16 cellular contexts compared by ENCODE assay signal in genomic region chr1:234869182-234870019, GRCh38.
DNase-seq lines count a peak whose midpoint lies in the region; ATAC-seq and TF ChIP-seq lines count a peak whose summit lies in the region.
"Had no signal": no experiment of that assay in that cellular context is flagged by ENCODE, and none has a peak within 500 bp of the region (broad histone marks: within the 10 kb centered on the region; RNA-seq: fewer than 3 reads in every experiment).

No MANE protein-coding gene starts in this region.

- peaks cover 15% of the 10 kb centered on the region for H3K4me1 Mint-ChIP-seq in activated naive CD8-positive, alpha-beta T cell treated with anti-CD3 and anti-CD28 coated beads, Interleukin-2, amount 10 ng/mL, durations not matched to agents 7 days and 5 days
- H3K4me1 Mint-ChIP-seq in activated naive CD8-positive, alpha-beta T cell treated with anti-CD3 and anti-CD28 coated beads, Interleukin-2, amount 50 U/mL, for 24 hours = peaks cover 40% of the 10 kb centered on the region
- H3K4me1 Mint-ChIP-seq in glutamatergic neuron (ENCODE audit: low read depth, unreplicated experiment) (peaks cover 39% of the 10 kb centered on the region), T-cell (peaks cover under 1 to 13% (median 6%) of the 10 kb centered on the region in 3 donors)
- peaks cover 10% of the 10 kb centered on the region for H3K4me1 Mint-ChIP-seq in stimulated activated memory B cell treated with anti-CD40 and anti-IgM and Interleukin-4, amounts not matched to agents 10 μg/mL and 1 μg/mL and 100 μg/mL, for 72 hours

- no peak for ATAC-seq in activated naive CD8-positive, alpha-beta T cell treated with anti-CD3 and anti-CD28 coated beads, Interleukin-2, amount 10 ng/mL, durations not matched to agents 7 days and 5 days (ENCODE audit: low read depth)
- ATAC-seq in activated naive CD8-positive, alpha-beta T cell treated with anti-CD3 and anti-CD28 coated beads, Interleukin-2, amount 50 U/mL, for 24 hours = no peak
- no peak for ATAC-seq in stimulated activated memory B cell treated with anti-CD40 and anti-IgM and Interleukin-4, amounts not matched to agents 10 μg/mL and 1 μg/mL and 100 μg/mL, for 72 hours
- ATAC-seq in GM19023 (IDR thresholded peaks at IDR 0.05; ENCODE audit: unreplicated experiment) = no peak
- no peak for ATAC-seq in T-cell (replicated peaks in 1 of 4)
- ATAC-seq: activated CD8-positive, alpha-beta T cell treated with anti-CD3 and anti-CD28 coated beads, Interleukin-2, amount 10 ng/mL, durations not matched to agents 7 days and 5 days; activated T-cell treated with anti-CD3 and anti-CD28 coated beads, Interleukin-2, amount 50 U/mL, for 72 hours; gastroesophageal sphincter had no signal

- TF ChIP-seq CTCF in glutamatergic neuron (IDR thresholded peaks at IDR 0.05; ENCODE audit: partially characterized antibody, unreplicated experiment) = no peak

- peak overlapping the region; percentile 2 for H3K27ac Mint-ChIP-seq in activated naive CD8-positive, alpha-beta T cell treated with anti-CD3 and anti-CD28 coated beads, Interleukin-2, amount 10 ng/mL, durations not matched to agents 7 days and 5 days
- no peak overlapping the region for H3K27ac Mint-ChIP-seq in activated naive CD8-positive, alpha-beta T cell treated with anti-CD3 and anti-CD28 coated beads, Interleukin-2, amount 50 U/mL, for 24 hours
- H3K27ac Mint-ChIP-seq in glutamatergic neuron (ENCODE audit: unreplicated experiment) (peak overlapping the region; percentile 84), T-cell (no peak overlapping the region)
- peak overlapping the region; percentile 16 for H3K27ac Mint-ChIP-seq in stimulated activated memory B cell treated with anti-CD40 and anti-IgM and Interleukin-4, amounts not matched to agents 10 μg/mL and 1 μg/mL and 100 μg/mL, for 72 hours
- H3K27ac Mint-ChIP-seq: activated CD8-positive, alpha-beta T cell treated with anti-CD3 and anti-CD28 coated beads, Interleukin-2, amount 10 ng/mL, durations not matched to agents 7 days and 5 days; activated T-cell treated with anti-CD3 and anti-CD28 coated beads, Interleukin-2, amount 50 U/mL, for 72 hours had no signal

- H3K4me3 Mint-ChIP-seq in activated naive CD8-positive, alpha-beta T cell treated with anti-CD3 and anti-CD28 coated beads, Interleukin-2, amount 10 ng/mL, durations not matched to agents 7 days and 5 days = no peak overlapping the region
- no peak overlapping the region for H3K4me3 Mint-ChIP-seq in activated naive CD8-positive, alpha-beta T cell treated with anti-CD3 and anti-CD28 coated beads, Interleukin-2, amount 50 U/mL, for 24 hours
- H3K4me3 Mint-ChIP-seq in glutamatergic neuron (ENCODE audit: unreplicated experiment) (peak overlapping the region; percentile 58), T-cell (no peak overlapping the region)
- no peak overlapping the region for H3K4me3 Mint-ChIP-seq in stimulated activated memory B cell treated with anti-CD40 and anti-IgM and Interleukin-4, amounts not matched to agents 10 μg/mL and 1 μg/mL and 100 μg/mL, for 72 hours
- H3K4me3 Mint-ChIP-seq: activated CD8-positive, alpha-beta T cell treated with anti-CD3 and anti-CD28 coated beads, Interleukin-2, amount 10 ng/mL, durations not matched to agents 7 days and 5 days; activated T-cell treated with anti-CD3 and anti-CD28 coated beads, Interleukin-2, amount 50 U/mL, for 72 hours had no signal

- no peak for DNase-seq in activated naive CD8-positive, alpha-beta T cell treated with anti-CD3 and anti-CD28 coated beads, Interleukin-2, amount 10 ng/mL, durations not matched to agents 7 days and 5 days
- DNase-seq in activated naive CD8-positive, alpha-beta T cell treated with anti-CD3 and anti-CD28 coated beads, Interleukin-2, amount 50 U/mL, for 24 hours = no peak
- DNase-seq in NCI-H82 (lab: John Stamatoyannopoulos, UW) = peak; percentile 84
- DNase-seq in glutamatergic neuron = peak; percentile 35
- DNase-seq in T-cell = no peak
- DNase-seq in LoVo (ENCODE audit: low spot score) = no peak
- DNase-seq: activated CD8-positive, alpha-beta T cell treated with anti-CD3 and anti-CD28 coated beads, Interleukin-2, amount 10 ng/mL, durations not matched to agents 7 days and 5 days; activated T-cell treated with anti-CD3 and anti-CD28 coated beads, Interleukin-2, amount 50 U/mL, for 72 hours; Caco-2; HCEC 1CT; NCI-H187 treated with DMSO at 0.1 percent for 48 hours; stimulated activated CD4-positive, alpha-beta T cell treated with anti-CD3 and anti-CD28 coated beads, Interleukin-15, amount 100 ng/mL, for 24 hours; substantia nigra had no signal

- peaks cover 2% of the 10 kb centered on the region for H3K9me3 Mint-ChIP-seq in activated naive CD8-positive, alpha-beta T cell treated with anti-CD3 and anti-CD28 coated beads, Interleukin-2, amount 10 ng/mL, durations not matched to agents 7 days and 5 days
- no peaks in the 10 kb centered on the region for H3K9me3 Mint-ChIP-seq in activated naive CD8-positive, alpha-beta T cell treated with anti-CD3 and anti-CD28 coated beads, Interleukin-2, amount 50 U/mL, for 24 hours
- H3K9me3 Mint-ChIP-seq in glutamatergic neuron (ENCODE audit: unreplicated experiment) = peaks cover 11% of the 10 kb centered on the region
- H3K9me3 Mint-ChIP-seq in stimulated activated memory B cell treated with anti-CD40 and anti-IgM and Interleukin-4, amounts not matched to agents 10 μg/mL and 1 μg/mL and 100 μg/mL, for 72 hours = no peaks in the 10 kb centered on the region
- H3K9me3 Mint-ChIP-seq in T-cell = no peaks in the 10 kb centered on the region

- H3K36me3 Mint-ChIP-seq in activated naive CD8-positive, alpha-beta T cell treated with anti-CD3 and anti-CD28 coated beads, Interleukin-2, amount 10 ng/mL, durations not matched to agents 7 days and 5 days = peaks cover 2% of the 10 kb centered on the region
- no peaks in the 10 kb centered on the region for H3K36me3 Mint-ChIP-seq in activated naive CD8-positive, alpha-beta T cell treated with anti-CD3 and anti-CD28 coated beads, Interleukin-2, amount 50 U/mL, for 24 hours (ENCODE audit: low read depth)
- peaks cover 4% of the 10 kb centered on the region for H3K36me3 Mint-ChIP-seq in glutamatergic neuron (ENCODE audit: unreplicated experiment)
- H3K36me3 Mint-ChIP-seq in stimulated activated memory B cell treated with anti-CD40 and anti-IgM and Interleukin-4, amounts not matched to agents 10 μg/mL and 1 μg/mL and 100 μg/mL, for 72 hours = no peaks in the 10 kb centered on the region
- H3K36me3 Mint-ChIP-seq in T-cell = no peaks in the 10 kb centered on the region

- CTCF ChIA-PET in T-cell (lab: Charles Lee) = no interaction called here

- POLR2A ChIA-PET in activated naive CD8-positive, alpha-beta T cell treated with anti-CD3 and anti-CD28 coated beads, Interleukin-2, amount 10 ng/mL, durations not matched to agents 7 days and 5 days (lab: Charles Lee) = no interaction called here
- POLR2A ChIA-PET in T-cell (lab: Charles Lee) = no interaction called here

- no peaks in the 10 kb centered on the region for H3K27me3 Mint-ChIP-seq in activated naive CD8-positive, alpha-beta T cell treated with anti-CD3 and anti-CD28 coated beads, Interleukin-2, amount 10 ng/mL, durations not matched to agents 7 days and 5 days
- H3K27me3 Mint-ChIP-seq in activated naive CD8-positive, alpha-beta T cell treated with anti-CD3 and anti-CD28 coated beads, Interleukin-2, amount 50 U/mL, for 24 hours = no peaks in the 10 kb centered on the region
- H3K27me3 Mint-ChIP-seq in glutamatergic neuron (ENCODE audit: unreplicated experiment) = peaks cover 8% of the 10 kb centered on the region
- no peaks in the 10 kb centered on the region for H3K27me3 Mint-ChIP-seq in stimulated activated memory B cell treated with anti-CD40 and anti-IgM and Interleukin-4, amounts not matched to agents 10 μg/mL and 1 μg/mL and 100 μg/mL, for 72 hours
- no peaks in the 10 kb centered on the region for H3K27me3 Mint-ChIP-seq in T-cell

Comparison
In these comparisons a context has a peak if more than half of its experiments do, and no peak if none do; other contexts are left out.
1. H3K27ac Mint-ChIP-seq: peak in activated naive CD8-positive, alpha-beta T cell treated with anti-CD3 and anti-CD28 coated beads, Interleukin-2, amount 10 ng/mL, durations not matched to agents 7 days and 5 days (single experiment), glutamatergic neuron (single experiment) and stimulated activated memory B cell treated with anti-CD40 and anti-IgM and Interleukin-4, amounts not matched to agents 10 μg/mL and 1 μg/mL and 100 μg/mL, for 72 hours (single experiment); none in activated naive CD8-positive, alpha-beta T cell treated with anti-CD3 and anti-CD28 coated beads, Interleukin-2, amount 50 U/mL, for 24 hours (single experiment) and T-cell (0 of 2).
2. DNase-seq: peak in NCI-H82 (single experiment) and glutamatergic neuron (single experiment); none in activated naive CD8-positive, alpha-beta T cell treated with anti-CD3 and anti-CD28 coated beads, Interleukin-2, amount 10 ng/mL, durations not matched to agents 7 days and 5 days (single experiment), activated naive CD8-positive, alpha-beta T cell treated with anti-CD3 and anti-CD28 coated beads, Interleukin-2, amount 50 U/mL, for 24 hours (single experiment), T-cell (0 of 34) and LoVo (single experiment).